In the genomic region with DNA sequence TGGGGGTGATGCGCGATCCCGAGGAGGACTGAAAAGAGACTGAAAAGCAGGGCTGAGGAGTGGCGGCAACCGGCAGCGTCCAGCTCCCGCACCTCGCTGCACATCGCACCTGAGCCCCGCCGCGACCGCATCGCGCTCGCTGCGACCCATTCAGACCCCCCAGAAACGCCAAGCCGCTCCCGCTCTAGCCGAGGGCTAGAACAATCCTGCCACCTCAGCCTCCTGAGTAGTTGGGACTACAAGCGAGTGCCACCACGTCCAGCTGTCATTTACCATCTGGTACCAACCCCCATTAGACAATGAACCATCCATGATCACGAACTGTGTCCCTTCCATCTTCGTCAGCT, we compare ENCODE assay signal across 1 cellular context.
A peak's percentile ranks its signal among the peaks of the same experiment; 100 is the strongest.
TF ChIP-seq lines count a peak whose summit lies in the region.

No MANE protein-coding gene starts in this region.

TF ChIP-seq in H1, 55 proteins besides CTCF, POLR2A, EP300 and RAD21:
- TF ChIP-seq EZH2 (IDR thresholded peaks at IDR 0.05; ENCODE audit: low read depth, low read length, severe bottlenecking) (peak; percentile 75), KDM4A (IDR thresholded peaks at IDR 0.05; ENCODE audit: low read depth, low read length, severe bottlenecking) (peak; percentile 58), BACH1 (IDR thresholded peaks at IDR 0.05; ENCODE audit: low read length) (no peak), SUZ12 (IDR thresholded peaks at IDR 0.05; ENCODE audit: low read length) (peak; percentile 75)
- TF ChIP-seq, protein P1, sequence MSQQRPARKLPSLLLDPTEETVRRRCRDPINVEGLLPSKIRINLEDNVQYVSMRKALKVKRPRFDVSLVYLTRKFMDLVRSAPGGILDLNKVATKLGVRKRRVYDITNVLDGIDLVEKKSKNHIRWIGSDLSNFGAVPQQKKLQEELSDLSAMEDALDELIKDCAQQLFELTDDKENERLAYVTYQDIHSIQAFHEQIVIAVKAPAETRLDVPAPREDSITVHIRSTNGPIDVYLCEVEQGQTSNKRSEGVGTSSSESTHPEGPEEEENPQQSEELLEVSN (IDR thresholded peaks at IDR 0.05) = 0 out of 2 replicates have a peak, but pooled peaks have one; percentile 63
- TF ChIP-seq, protein P2, sequence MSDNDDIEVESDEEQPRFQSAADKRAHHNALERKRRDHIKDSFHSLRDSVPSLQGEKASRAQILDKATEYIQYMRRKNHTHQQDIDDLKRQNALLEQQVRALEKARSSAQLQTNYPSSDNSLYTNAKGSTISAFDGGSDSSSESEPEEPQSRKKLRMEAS (IDR thresholded peaks at IDR 0.05) = no peak
